In genomic region chr6:157428418-157429202, GRCh38 we compare ENCODE assay signal across 11 cellular contexts. TPM values are rescaled to one million over a fixed set of nuclear protein-coding genes. Genes with fewer than 3 reads are reported as not detected.
DNase-seq lines count a peak whose midpoint lies in the region; ATAC-seq, FAIRE-seq and TF ChIP-seq lines count a peak whose summit lies in the region.
"Had no signal": no experiment of that assay in that cellular context is flagged by ENCODE, and none has a peak within 500 bp of the region (broad histone marks: within the 10 kb centered on the region; RNA-seq: fewer than 3 reads in every experiment).

No MANE protein-coding gene starts in this region.

- 65% methylated on average over 15 of the region's 21 CpGs; no CpG with 5 or more reads in 1 of the 2 experiments for WGBS in H1 (ENCODE audit: extremely low coverage in 1 of 2, insufficient coverage in 1 of 2, insufficient read length in 1 of 2, insufficient replicate concordance in 2 of 2, low coverage in 1 of 2, low lambda C conversion rate in 2 of 2, missing lambda C conversion rate in 1 of 2), 2 experiments

- H3K4me3 ChIP-seq in H1 (ENCODE audit: extremely low read depth in 1 of 4, insufficient read depth in 2 of 4, low read depth in 3 of 4, low read length in 4 of 4) (no peak overlapping the region), lower lobe of right lung (no peak overlapping the region)

- TF ChIP-seq POLR2A in H1 (IDR thresholded peaks at IDR 0.05; ENCODE audit: control extremely low read depth in 1 of 2, low read depth in 2 of 2, low read length in 2 of 2), result no peak

- no peak overlapping the region for H3K9ac ChIP-seq in H1 (replicated peaks in 1 of 4; ENCODE audit: extremely low read depth in 1 of 4, low read depth in 3 of 4, low read length in 3 of 4)

- no peak overlapping the region for H2BK120ac ChIP-seq in H1 (replicated peaks; ENCODE audit: low read depth, low read length)

- H3K18ac ChIP-seq in H1 (ENCODE audit: extremely low read depth, low read length), result no peak overlapping the region

- TF ChIP-seq RAD21 in H1 (IDR thresholded peaks at IDR 0.05 in 1 of 2, conservative IDR thresholded peaks at IDR 0.05 in 1 of 2; ENCODE audit: low read depth in 2 of 2, low read length in 2 of 2), result no peak

- no peak overlapping the region for H2BK5ac ChIP-seq in H1 (ENCODE audit: low read depth, low read length)

- no peaks in the 10 kb centered on the region for H4K20me1 ChIP-seq in H1 (replicated peaks in 1 of 2; ENCODE audit: control insufficient read depth in 1 of 2, insufficient read depth in 2 of 2, low read length in 2 of 2)

- intact Hi-C loops in lower lobe of right lung (cut with DNase I), result no loop called here

- H2AFZ ChIP-seq in H1 (ENCODE audit: low read length), result no peak overlapping the region

- H3K4me2 ChIP-seq in H1 (ENCODE audit: insufficient read depth in 1 of 2, low read depth in 2 of 2, low read length in 2 of 2), result peak overlapping the region in 1 of 2 experiments; percentile 32; a peak in 2 of 4 replicates

- H3K56ac ChIP-seq in H1 (replicated peaks; ENCODE audit: insufficient read length, low read depth, low read length), result no peak overlapping the region

- no peak overlapping the region for H2BK15ac ChIP-seq in H1 (ENCODE audit: low read length)

- H4K8ac ChIP-seq in H1 (ENCODE audit: extremely low read depth, insufficient read depth, low read length), result no peak overlapping the region

- H3K79me2 ChIP-seq in H1 (ENCODE audit: control insufficient read depth in 1 of 2, insufficient read depth in 2 of 2, low read length in 2 of 2), result no peaks in the 10 kb centered on the region

- DNase-seq in Caki2 (ENCODE audit: low read depth) (peak; percentile 64), SW480 (ENCODE audit: low spot score) (peak; percentile 85), H1 (ENCODE audit: low read depth in 1 of 2, low spot score in 2 of 2) (no peak), renal cortical epithelial cell (ENCODE audit: low read depth) (peak; percentile 94), lower lobe of right lung (no peak), DMS79 treated with DMSO at 0.1 percent for 48 hours (lab: John Stamatoyannopoulos, UW) (no peak)
- DNase-seq: activated B cell treated with CpG ODN at 0.5 μM for 24 hours; CD8-positive, alpha-beta memory T cell; midbrain had no signal

- H3K9me3 ChIP-seq in H1 (ENCODE audit: insufficient read depth in 2 of 2, low read depth in 1 of 2, low read length in 1 of 2), result no peaks in the 10 kb centered on the region
- H3K9me3 ChIP-seq in lower lobe of right lung, result no peaks in the 10 kb centered on the region

- no peak overlapping the region for H3K14ac ChIP-seq in H1 (ENCODE audit: insufficient read length)

- CTCF ChIA-PET in H1 (lab: Charles Lee; ENCODE audit: partially characterized antibody), result interaction anchor here (0.6 to 1.2 kb wide), 3 partner anchors 57 to 458 kb away, joined by 3 to 4 read pairs (median 3); no protein-coding TSS in a partner anchor

- no peaks in the 10 kb centered on the region for H3K27me3 ChIP-seq in H1 (replicated peaks in 1 of 4; ENCODE audit: control insufficient read depth in 3 of 4, extremely low read depth in 1 of 4, insufficient read depth in 3 of 4, low read length in 3 of 4)
- H3K27me3 ChIP-seq in lower lobe of right lung (ENCODE audit: low read depth), result no peaks in the 10 kb centered on the region

- no peaks in the 10 kb centered on the region; the same call in 1 of the 2 replicates for H3K23me2 ChIP-seq in H1 (ENCODE audit: low read depth, low read length)

- POLR2A ChIA-PET in H1 (lab: Charles Lee; ENCODE audit: partially characterized antibody), result interaction anchor here (1.1 kb wide), 1 partner anchor 59 kb away, joined by 3 read pairs; no protein-coding TSS in a partner anchor

- ATAC-seq in lower lobe of right lung (no peak), GM19351 (IDR thresholded peaks at IDR 0.05; ENCODE audit: unreplicated experiment) (no peak), GM21423 (IDR thresholded peaks at IDR 0.05; ENCODE audit: unreplicated experiment) (no peak)

- H3K23ac ChIP-seq in H1 (ENCODE audit: insufficient read length), result no peak overlapping the region

- no peaks in the 10 kb centered on the region; the same call in 1 of the 2 replicates for H3K79me1 ChIP-seq in H1 (ENCODE audit: low read depth, low read length)

- H4K91ac ChIP-seq in H1 (replicated peaks; ENCODE audit: insufficient read length, low read length), result no peak overlapping the region

- H2BK12ac ChIP-seq in H1 (ENCODE audit: low read depth, low read length), result 0 out of 2 replicates have a peak overlapping the region, but pooled peaks have one; percentile 62

- no peak overlapping the region for H4K5ac ChIP-seq in H1 (ENCODE audit: insufficient read length, low read depth, low read length)

- H2BK20ac ChIP-seq in H1 (ENCODE audit: low read length), result no peak overlapping the region

- TF ChIP-seq EP300 in H1 (IDR thresholded peaks at IDR 0.05; ENCODE audit: borderline replicate concordance in 1 of 2, low read depth in 2 of 2, low read length in 2 of 2), result no peak

- in situ Hi-C loops in Caki2 (cut with HindIII; ENCODE audit: low pct_unique_long_range_greater_than_20kb, low sequenced_read_pairs), result no loop called here

- FAIRE-seq in H1 (lab: Jason Lieb, UNC), result no peak

- H2AK5ac ChIP-seq in H1 (ENCODE audit: low read depth, low read length), result no peak overlapping the region

- H3K4me1 ChIP-seq in H1 (replicated peaks in 1 of 4; ENCODE audit: control insufficient read depth in 3 of 4, insufficient read depth in 4 of 4, low read length in 3 of 4) (peaks cover 2 to 10% (median 7%) of the 10 kb centered on the region in 4 experiments; a peak in 6 of 7 replicates), lower lobe of right lung (no peaks in the 10 kb centered on the region)

- no peak overlapping the region for H3K27ac ChIP-seq in H1 (ENCODE audit: low read depth, low read length)
- no peak overlapping the region for H3K27ac ChIP-seq in lower lobe of right lung

- H3K4ac ChIP-seq in H1 (replicated peaks; ENCODE audit: insufficient read length, low read depth, low read length), result no peak overlapping the region

- H3K36me3 ChIP-seq in H1 (ENCODE audit: control insufficient read depth in 2 of 4, insufficient read depth in 4 of 4, low read length in 3 of 4) (no peaks in the 10 kb centered on the region), lower lobe of right lung (no peaks in the 10 kb centered on the region)

- TF ChIP-seq CTCF in H1 (IDR thresholded peaks at IDR 0.05; ENCODE audit: control extremely low read depth in 1 of 3, insufficient read depth in 1 of 3, low read depth in 1 of 3, low read length in 3 of 3) (no peak), lower lobe of right lung (IDR thresholded peaks at IDR 0.05) (no peak)

TF ChIP-seq in H1, 55 proteins besides CTCF, POLR2A, EP300 and RAD21:
- TF ChIP-seq MAX (IDR thresholded peaks at IDR 0.05) (no peak), POLR2AphosphoS5 (IDR thresholded peaks at IDR 0.05; ENCODE audit: low read depth, low read length) (no peak)

RNA-seq across cellular contexts. Expression of gene ZDHHC14, which starts 47.6 kb away (rescaled TPM):
- 5.5 and 9.8 TPM in 2 replicates for total RNA-seq in Caki2 (2014; rRNA removed; shearing (Covaris generic); ENCODE audit: low replicate concordance)
- 5.3 and 7.4 TPM in 2 replicates for total RNA-seq in H1 (2021; fragmentation: NEBNext Ultra II Directional; extraction: Animal tissue kit (Norgen Biotek cat#: 25700))
- 2.9 and 4.3 TPM in 2 replicates for polyA plus RNA-seq in H1 (2011; rRNA removed)
- 3.4 TPM for polyA plus RNA-seq in H1 (2011; cell fraction: cytosol; rRNA removed)
- 4.9 TPM for polyA plus RNA-seq in H1 (2011; cell fraction: nucleus; rRNA removed)
- 2.4 to 3.7 TPM (median 3.0 TPM) in 4 replicates for polyA plus RNA-seq in H1 (2012, experiment 1 of 2)
- 12.4 TPM for polyA plus RNA-seq in H1 (2012, experiment 2 of 2)
- polyA plus RNA-seq in H1 (2013, experiment 1 of 2), result 10.0 TPM
- polyA plus RNA-seq in H1 (2013, experiment 2 of 2), result 10.5 TPM
- polyA minus RNA-seq in H1 (2011; rRNA and poly(A)+ RNA removed), result 1.9 and 2.7 TPM in 2 replicates
- 2.9 TPM for polyA minus RNA-seq in H1 (2011; cell fraction: cytosol; rRNA and poly(A)+ RNA removed)
- polyA minus RNA-seq in H1 (2011; cell fraction: nucleus; rRNA and poly(A)+ RNA removed), result 4.9 TPM
- total RNA-seq in renal cortical epithelial cell (3.0 and 5.3 TPM in 2 replicates), lower lobe of right lung (9.3 TPM)

Comparison
In these comparisons a context has a peak if more than half of its experiments do, and no peak if none do; other contexts are left out.
1. DNase-seq: peak in Caki2 (single experiment), SW480 (single experiment) and renal cortical epithelial cell (single experiment); none in H1 (0 of 2), lower lobe of right lung (single experiment) and DMS79 treated with DMSO at 0.1 percent for 48 hours (single experiment).